In genomic region chr17:80388175-80388574, GRCh38 we compare ENCODE assay signal across 3 cellular contexts.
TF ChIP-seq lines count a peak whose summit lies in the region.

No MANE protein-coding gene starts in this region.

TF ChIP-seq in SK-N-SH, 30 proteins besides CTCF, POLR2A, EP300 and RAD21:
- TF ChIP-seq SIN3A (IDR thresholded peaks at IDR 0.05; ENCODE audit: borderline replicate concordance, low read depth, low read length): no peak
- TF ChIP-seq TEAD4 (IDR thresholded peaks at IDR 0.05; ENCODE audit: borderline replicate concordance, insufficient read depth): no peak
- no peak for TF ChIP-seq YY1 (IDR thresholded peaks at IDR 0.05; ENCODE audit: low read depth)
- TF ChIP-seq JUND (IDR thresholded peaks at IDR 0.05): no peak
- TF ChIP-seq IRF3 (IDR thresholded peaks at IDR 0.05; ENCODE audit: low read depth, low read length): no peak
- TF ChIP-seq RXRA (IDR thresholded peaks at IDR 0.05; ENCODE audit: borderline replicate concordance, low read depth): no peak
- TF ChIP-seq NRF1 (IDR thresholded peaks at IDR 0.05; ENCODE audit: low read depth, low read length): no peak
TF ChIP-seq in SK-N-SH: peak in this region for 0.

TF ChIP-seq in SK-N-SH treated with all-trans-retinoic acid at 6 μM for 48 hours, 23 proteins besides CTCF, POLR2A, EP300 and RAD21:
- TF ChIP-seq ZC3H10 (CRISPR knock-in tag; IDR thresholded peaks at IDR 0.05) (no peak), PATZ1 (CRISPR knock-in tag; IDR thresholded peaks at IDR 0.05; ENCODE audit: borderline replicate concordance) (no peak), ZNF8 (CRISPR knock-in tag; IDR thresholded peaks at IDR 0.05) (no peak), ARNTL (CRISPR knock-in tag; IDR thresholded peaks at IDR 0.05; ENCODE audit: borderline replicate concordance, low read depth) (no peak), PPARA (CRISPR knock-in tag; IDR thresholded peaks at IDR 0.05; ENCODE audit: borderline replicate concordance) (no peak), ZNF565 (CRISPR knock-in tag; conservative IDR thresholded peaks at IDR 0.05; ENCODE audit: low read depth) (no peak), ESRRG (CRISPR knock-in tag; IDR thresholded peaks at IDR 0.05) (no peak), TSHZ2 (CRISPR knock-in tag; IDR thresholded peaks at IDR 0.05) (no peak), TCF4 (CRISPR knock-in tag; IDR thresholded peaks at IDR 0.05; ENCODE audit: borderline replicate concordance) (no peak), TOX (CRISPR knock-in tag; IDR thresholded peaks at IDR 0.05; ENCODE audit: borderline replicate concordance) (no peak), ZFP3 (CRISPR knock-in tag; IDR thresholded peaks at IDR 0.05) (no peak), SNAI2 (CRISPR knock-in tag; IDR thresholded peaks at IDR 0.05) (no peak), BACH2 (CRISPR knock-in tag; IDR thresholded peaks at IDR 0.05; ENCODE audit: borderline replicate concordance) (no peak), CREB5 (CRISPR knock-in tag; IDR thresholded peaks at IDR 0.05; ENCODE audit: low read depth) (no peak)

TF ChIP-seq in H1, 55 proteins besides CTCF, POLR2A, EP300 and RAD21:
- TF ChIP-seq CHD2 (IDR thresholded peaks at IDR 0.05; ENCODE audit: low read length) (no peak), GTF2F1 (IDR thresholded peaks at IDR 0.05; ENCODE audit: borderline replicate concordance, low read depth, low read length) (no peak), SP2 (IDR thresholded peaks at IDR 0.05; ENCODE audit: low read length) (no peak), KDM5A (IDR thresholded peaks at IDR 0.05; ENCODE audit: low read length) (no peak), CHD1 (IDR thresholded peaks at IDR 0.05; ENCODE audit: low read depth, low read length) (no peak), CBX5 (IDR thresholded peaks at IDR 0.05; ENCODE audit: low read depth, low read length) (no peak), USF2 (IDR thresholded peaks at IDR 0.05; ENCODE audit: low read length) (no peak), EGR1 (IDR thresholded peaks at IDR 0.05; ENCODE audit: borderline replicate concordance, low read depth, low read length) (no peak), CBX8 (IDR thresholded peaks at IDR 0.05; ENCODE audit: borderline replicate concordance, low read depth, low read length) (no peak), PHF8 (conservative IDR thresholded peaks at IDR 0.05; ENCODE audit: low read depth, low read length) (no peak), SP4 (IDR thresholded peaks at IDR 0.05; ENCODE audit: low read length) (no peak), CEBPB (IDR thresholded peaks at IDR 0.05; ENCODE audit: low read depth, low read length) (no peak), ASH2L (IDR thresholded peaks at IDR 0.05; ENCODE audit: low read length) (no peak), E2F6 (IDR thresholded peaks at IDR 0.05) (no peak), TCF12 (IDR thresholded peaks at IDR 0.05; ENCODE audit: low read depth, low read length) (no peak), CHD7 (IDR thresholded peaks at IDR 0.05; ENCODE audit: insufficient replicate concordance, low read length) (no peak), YY1 (IDR thresholded peaks at IDR 0.05; ENCODE audit: low read depth, low read length) (no peak)
TF ChIP-seq in H1: peak in this region for 0.
